16 cellular contexts compared by ENCODE assay signal in the genomic region with DNA sequence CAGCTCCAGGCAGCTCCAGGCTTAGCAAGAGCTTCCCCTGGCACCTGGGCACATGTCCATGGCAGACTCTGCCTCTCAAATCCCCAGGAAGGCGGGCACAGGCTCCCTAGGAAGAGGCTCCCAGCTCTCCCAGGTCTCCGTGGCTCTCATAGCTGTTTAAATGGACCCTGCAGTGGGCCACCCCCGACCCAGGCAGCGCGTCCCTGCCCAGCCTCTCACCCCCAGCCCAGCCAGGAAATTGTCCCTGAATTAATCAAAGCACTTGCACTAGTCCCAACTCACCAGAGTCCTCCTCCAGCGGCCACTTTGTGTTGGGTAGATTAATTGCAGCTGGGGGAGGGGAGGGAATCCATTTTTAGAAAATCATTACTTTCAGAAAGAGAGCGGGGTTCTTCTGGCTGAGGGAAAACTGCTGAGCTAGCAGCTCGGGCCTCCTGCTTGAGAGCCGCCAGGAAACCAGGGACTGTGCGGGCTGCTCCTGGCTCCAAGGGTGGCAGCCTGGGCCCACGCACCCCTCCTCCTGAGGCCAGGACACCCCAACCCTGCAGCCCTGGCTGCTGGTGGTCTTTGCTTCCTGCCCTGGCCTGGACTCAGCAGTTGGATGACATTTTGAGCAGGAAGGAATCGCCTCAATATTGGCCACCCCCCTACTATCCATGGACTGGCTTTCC. TPM values are rescaled to one million over a fixed set of nuclear protein-coding genes. Genes with fewer than 3 reads are reported as not detected.
DNase-seq lines count a peak whose midpoint lies in the region; ATAC-seq and TF ChIP-seq lines count a peak whose summit lies in the region.
"Had no signal": no experiment of that assay in that cellular context is flagged by ENCODE, and none has a peak within 500 bp of the region (broad histone marks: within the 10 kb centered on the region; RNA-seq: fewer than 3 reads in every experiment).

No MANE protein-coding gene starts in this region.

- H3K9me3 Mint-ChIP-seq in chondrocyte (ENCODE audit: low read depth) (no peaks in the 10 kb centered on the region), type B pancreatic cell (no peaks in the 10 kb centered on the region)
- H3K9me3 Mint-ChIP-seq: nephron progenitor cell; T-helper 2 cell treated with Interferon-gamma antibody and Interleukin-4, amounts not matched to agents 5 μg/mL and 100 μg/mL, for 36 hours had no signal

- WGBS in mesodermal cell (ENCODE audit: insufficient coverage in 2 of 2), 2 experiments: 75 to 94% methylated on average over 6 of the region's 12 CpGs

- no peaks in the 10 kb centered on the region for H3K27me3 Mint-ChIP-seq in chondrocyte (ENCODE audit: low read depth)
- H3K27me3 Mint-ChIP-seq in type B pancreatic cell: no peaks in the 10 kb centered on the region

- H3K36me3 Mint-ChIP-seq in chondrocyte (ENCODE audit: low read depth): peaks cover 7% of the 10 kb centered on the region
- peaks cover 8% of the 10 kb centered on the region for H3K36me3 Mint-ChIP-seq in type B pancreatic cell

- peak; percentile 65 for DNase-seq in cardiac septum (ENCODE audit: low spot score)
- DNase-seq in left ventricle myocardium superior: no peak
- DNase-seq in chondrocyte (ENCODE audit: low spot score): peak; percentile 67
- DNase-seq in type B pancreatic cell (ENCODE audit: extremely low spot score, unreplicated experiment): no peak
- DNase-seq in NCI-H2196 (lab: John Stamatoyannopoulos, UW; ENCODE audit: unreplicated experiment): no peak
- no peak for DNase-seq in NCI-H82 treated with DMSO at 0.1 percent for 48 hours (lab: John Stamatoyannopoulos, UW; ENCODE audit: unreplicated experiment)
- DNase-seq: activated CD4-positive, alpha-beta T cell treated with anti-CD3 and anti-CD28 coated beads for 1 hour; NCI-H1694; NCI-H510A treated with DMSO at 0.1 percent for 48 hours; nephron progenitor cell; stimulated activated CD4-positive, alpha-beta T cell treated with anti-CD3 and anti-CD28 coated beads, Interleukin-2, amount 100 ng/mL, for 24 hours had no signal

- peaks cover 13% of the 10 kb centered on the region for H3K36me3 ChIP-seq in mesodermal cell (ENCODE audit: control insufficient read depth, insufficient read depth, low read length)
- H3K36me3 ChIP-seq: gastroesophageal sphincter had no signal

- H3K4me1 Mint-ChIP-seq in chondrocyte (ENCODE audit: low read depth) (peaks cover 62% of the 10 kb centered on the region), type B pancreatic cell (ENCODE audit: unreplicated experiment) (peaks cover 43% of the 10 kb centered on the region)

- H3K4me1 ChIP-seq in mesodermal cell (ENCODE audit: control insufficient read depth, insufficient read depth, low read length, poor library complexity, severe bottlenecking): peaks cover 10% of the 10 kb centered on the region

- no peak overlapping the region for H3K4me3 ChIP-seq in mesodermal cell (ENCODE audit: extremely low read depth, insufficient read depth, low read length, poor library complexity, severe bottlenecking)
- H3K4me3 ChIP-seq: gastroesophageal sphincter had no signal

- ATAC-seq in left ventricle myocardium superior: no peak
- ATAC-seq in GM19395 (IDR thresholded peaks at IDR 0.05; ENCODE audit: unreplicated experiment): no peak
- ATAC-seq: gastroesophageal sphincter, sciatic nerve had no signal

- no peak for TF ChIP-seq CTCF in chondrocyte (IDR thresholded peaks at IDR 0.05)
- no peak for TF ChIP-seq CTCF in type B pancreatic cell (conservative IDR thresholded peaks at IDR 0.05)

- intact Hi-C loops in cardiac septum (cut with DNase I) (no loop called here), left ventricle myocardium superior (cut with micrococcal nuclease) (no loop called here)

- no peak overlapping the region for H3K27ac Mint-ChIP-seq in chondrocyte (ENCODE audit: unreplicated experiment)
- H3K27ac Mint-ChIP-seq in type B pancreatic cell: peak overlapping the region; percentile 56
- H3K27ac Mint-ChIP-seq: T-helper 2 cell treated with Interferon-gamma antibody and Interleukin-4, amounts not matched to agents 5 μg/mL and 100 μg/mL, for 36 hours had no signal

- H3K27ac ChIP-seq in mesodermal cell (ENCODE audit: low read depth, low read length, severe bottlenecking): peak overlapping the region; percentile 13
- H3K27ac ChIP-seq: gastroesophageal sphincter had no signal

- no peak overlapping the region for H3K4me3 Mint-ChIP-seq in chondrocyte (ENCODE audit: unreplicated experiment)
- peak overlapping the region; percentile 41 for H3K4me3 Mint-ChIP-seq in type B pancreatic cell
- H3K4me3 Mint-ChIP-seq: nephron progenitor cell; T-helper 2 cell treated with Interferon-gamma antibody and Interleukin-4, amounts not matched to agents 5 μg/mL and 100 μg/mL, for 36 hours had no signal

- H3K9me3 ChIP-seq in mesodermal cell (ENCODE audit: control insufficient read depth, low read length): no peaks in the 10 kb centered on the region
- H3K9me3 ChIP-seq: gastroesophageal sphincter had no signal

RNA-seq across cellular contexts. Expression of a gene that starts 36.0 kb away (rescaled TPM):
- total RNA-seq in cardiac septum (42.4 TPM), left ventricle myocardium superior (13.8 TPM), chondrocyte (61.2 to 99.9 TPM (median 70.1 TPM) in 3 replicates), type B pancreatic cell (ENCODE audit: low replicate concordance) (17.8 and 30.9 TPM in 2 replicates)
- polyA plus RNA-seq in mesodermal cell (2013, experiment 1 of 2): 45.1 TPM
- polyA plus RNA-seq in mesodermal cell (2013, experiment 2 of 2): 42.8 TPM

Comparison
In these comparisons a context has a peak if more than half of its experiments do, and no peak if none do; other contexts are left out.
1. DNase-seq: peak in cardiac septum (single experiment) and chondrocyte (single experiment); none in left ventricle myocardium superior (single experiment), type B pancreatic cell (single experiment), NCI-H2196 (single experiment) and NCI-H82 treated with DMSO at 0.1 percent for 48 hours (single experiment).